16 cellular contexts compared by ENCODE assay signal in the genomic region with DNA sequence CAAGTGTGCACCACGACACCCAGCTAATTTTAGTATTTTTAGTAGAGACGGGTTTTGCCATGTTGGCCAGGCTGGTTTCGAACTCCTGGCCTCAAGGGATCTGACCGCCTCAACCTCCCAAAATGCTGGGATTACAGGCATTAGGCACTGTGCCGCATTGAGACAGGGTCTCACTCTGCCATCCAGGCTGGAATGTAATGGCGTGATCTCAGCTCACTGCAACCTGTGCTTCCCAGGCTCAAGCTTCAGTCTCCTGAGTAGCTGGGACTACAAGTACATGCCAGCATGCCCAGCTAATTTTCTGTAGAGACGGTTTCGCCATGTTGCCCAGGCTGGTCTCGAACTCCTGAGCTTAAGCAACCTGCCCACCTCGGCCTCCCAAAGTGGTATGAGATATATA. TPM values are rescaled to one million over a fixed set of nuclear protein-coding genes. Genes with fewer than 3 reads are reported as not detected.
A peak's percentile ranks its signal among the peaks of the same experiment; 100 is the strongest.
DNase-seq lines count a peak whose midpoint lies in the region; ATAC-seq and TF ChIP-seq lines count a peak whose summit lies in the region.
"Had no signal": no experiment of that assay in that cellular context is flagged by ENCODE, and none has a peak within 500 bp of the region (broad histone marks: within the 10 kb centered on the region; RNA-seq: fewer than 3 reads in every experiment).

No MANE protein-coding gene starts in this region.

- TF ChIP-seq CTCF in H9 (conservative IDR thresholded peaks at IDR 0.05) (no peak), BE2C (IDR thresholded peaks at IDR 0.05; ENCODE audit: low read depth, low read length) (no peak)

- H4K5ac ChIP-seq in H9 (ENCODE audit: insufficient read length, low read depth, low read length): no peak overlapping the region

- CTCF ChIA-PET in activated CD8-positive, alpha-beta memory T cell treated with anti-CD3 and anti-CD28 coated beads, Interleukin-2, amount 10 ng/mL, durations not matched to agents 7 days and 5 days (lab: Charles Lee): interaction anchor here (2.4 kb wide), 1 partner anchor 39 kb away, joined by 11 read pairs; no protein-coding TSS in a partner anchor

- peaks cover 30 to 31% of the 10 kb centered on the region in 2 experiments for H3K9me3 Mint-ChIP-seq in H9
- H3K9me3 Mint-ChIP-seq in activated CD8-positive, alpha-beta memory T cell treated with anti-CD3 and anti-CD28 coated beads, Interleukin-2, amount 10 ng/mL, durations not matched to agents 7 days and 5 days (ENCODE audit: low read depth): peaks cover 8% of the 10 kb centered on the region
- H3K9me3 Mint-ChIP-seq: CD4-positive, alpha-beta T cell had no signal

- no peak overlapping the region for H3K27ac Mint-ChIP-seq in H9
- H3K27ac Mint-ChIP-seq in activated CD8-positive, alpha-beta memory T cell treated with anti-CD3 and anti-CD28 coated beads, Interleukin-2, amount 10 ng/mL, durations not matched to agents 7 days and 5 days: no peak overlapping the region
- H3K27ac Mint-ChIP-seq: CD4-positive, alpha-beta T cell; IgD-negative memory B cell had no signal

- no peak overlapping the region for H3K27ac ChIP-seq in H9 (ENCODE audit: insufficient read length, low read depth, low read length)
- H3K27ac ChIP-seq: C4-2B had no signal

- H2BK15ac ChIP-seq in H9 (ENCODE audit: low read depth, low read length): no peak overlapping the region

- H3K4me1 Mint-ChIP-seq in H9: peaks cover 0 to 2% of the 10 kb centered on the region in 2 experiments; a peak in 1 of 4 replicates
- H3K4me1 Mint-ChIP-seq in activated CD8-positive, alpha-beta memory T cell treated with anti-CD3 and anti-CD28 coated beads, Interleukin-2, amount 10 ng/mL, durations not matched to agents 7 days and 5 days: no peaks in the 10 kb centered on the region
- H3K4me1 Mint-ChIP-seq: IgD-negative memory B cell had no signal

- H3K79me1 ChIP-seq in H9 (ENCODE audit: insufficient read depth, low read depth, low read length, poor library complexity, severe bottlenecking): no peaks in the 10 kb centered on the region

- H4K91ac ChIP-seq in H9 (ENCODE audit: insufficient read length, low read depth, low read length): no peak overlapping the region

- no peaks in the 10 kb centered on the region for H3K79me2 ChIP-seq in H9 (ENCODE audit: insufficient read depth, low read length)

- intact Hi-C loops in Right ventricle myocardium inferior (cut with DNase I): no loop called here

- H3K56ac ChIP-seq in H9 (ENCODE audit: insufficient read length, low read depth, low read length): no peak overlapping the region

- H3K18ac ChIP-seq in H9 (ENCODE audit: insufficient read length, low read depth, low read length): no peak overlapping the region

- no peak overlapping the region for H2BK12ac ChIP-seq in H9 (ENCODE audit: insufficient read length, low read depth, low read length)

- H4K20me1 ChIP-seq in H9 (ENCODE audit: control insufficient read depth, insufficient read depth, insufficient read length): no peaks in the 10 kb centered on the region

- H3K27me3 Mint-ChIP-seq in H9 (ENCODE audit: low read depth): peaks cover 17% of the 10 kb centered on the region
- H3K27me3 Mint-ChIP-seq in activated CD8-positive, alpha-beta memory T cell treated with anti-CD3 and anti-CD28 coated beads, Interleukin-2, amount 10 ng/mL, durations not matched to agents 7 days and 5 days: peaks cover 20% of the 10 kb centered on the region
- H3K27me3 Mint-ChIP-seq: CD4-positive, alpha-beta T cell had no signal

- H3K36me3 ChIP-seq in BE2C: no peaks in the 10 kb centered on the region

- H3K4ac ChIP-seq in H9 (ENCODE audit: low read depth, low read length): no peak overlapping the region

- no peak overlapping the region for H4K8ac ChIP-seq in H9 (replicated peaks; ENCODE audit: insufficient read length, low read depth, low read length)

- no peak overlapping the region for H2AK5ac ChIP-seq in H9 (ENCODE audit: insufficient read length, low read length)

- DNase-seq in H9: peak; percentile 4
- DNase-seq in activated CD8-positive, alpha-beta memory T cell treated with anti-CD3 and anti-CD28 coated beads, Interleukin-2, amount 10 ng/mL, durations not matched to agents 7 days and 5 days: peak; percentile 28
- DNase-seq in mesenteric fat pad (ENCODE audit: low spot score): peak; percentile 49
- DNase-seq in ureter (ENCODE audit: low spot score): peak; percentile 17
- DNase-seq in BE2C: no peak
- no peak for DNase-seq in Right ventricle myocardium inferior (ENCODE audit: missing footprints)
- DNase-seq: ACHN; Caco-2; CD4-positive, alpha-beta T cell; GDM1; GOT3; H7 had no signal

- ATAC-seq in activated CD8-positive, alpha-beta memory T cell treated with anti-CD3 and anti-CD28 coated beads, Interleukin-2, amount 10 ng/mL, durations not matched to agents 7 days and 5 days: no peak
- ATAC-seq in Right ventricle myocardium inferior: no peak
- no peak for ATAC-seq in GM18858 (IDR thresholded peaks at IDR 0.05; ENCODE audit: unreplicated experiment)
- ATAC-seq: HepG2 had no signal

- no peak overlapping the region for H3K4me2 ChIP-seq in H9 (ENCODE audit: insufficient read depth, insufficient read length, low read length)

- H3K4me3 Mint-ChIP-seq in H9: no peak overlapping the region
- no peak overlapping the region for H3K4me3 Mint-ChIP-seq in activated CD8-positive, alpha-beta memory T cell treated with anti-CD3 and anti-CD28 coated beads, Interleukin-2, amount 10 ng/mL, durations not matched to agents 7 days and 5 days
- H3K4me3 Mint-ChIP-seq: CD4-positive, alpha-beta T cell; IgD-negative memory B cell had no signal

- no CpG with 5 or more reads among the region's 10 CpGs for WGBS in H9 (ENCODE audit: extremely low coverage, insufficient read length, low lambda C conversion rate)

- H3K14ac ChIP-seq in H9 (ENCODE audit: insufficient read depth, low read length): no peak overlapping the region

- H3K4me3 ChIP-seq in BE2C (ENCODE audit: low read depth, low read length): no peak overlapping the region

- H3K9me3 ChIP-seq in H9 (ENCODE audit: control insufficient read depth, low read depth, low read length) (peaks cover 12% of the 10 kb centered on the region), BE2C (no peaks in the 10 kb centered on the region; the same call in 1 of the 2 replicates)
- H3K9me3 ChIP-seq: Caco-2 had no signal

- H3K4me1 ChIP-seq in H9 (ENCODE audit: insufficient read depth, low read length) (no peaks in the 10 kb centered on the region), BE2C (no peaks in the 10 kb centered on the region)
- H3K4me1 ChIP-seq: Caco-2 had no signal

- peaks cover 0 to 9% (median 4%) of the 10 kb centered on the region in 3 experiments; a peak in 5 of 7 replicates for H3K36me3 Mint-ChIP-seq in H9 (ENCODE audit: insufficient read depth in 1 of 3, low read depth in 3 of 3)
- no peaks in the 10 kb centered on the region for H3K36me3 Mint-ChIP-seq in activated CD8-positive, alpha-beta memory T cell treated with anti-CD3 and anti-CD28 coated beads, Interleukin-2, amount 10 ng/mL, durations not matched to agents 7 days and 5 days
- H3K36me3 Mint-ChIP-seq: IgD-negative memory B cell had no signal

- no peak overlapping the region for H2BK120ac ChIP-seq in H9 (ENCODE audit: low read depth, low read length, poor library complexity, severe bottlenecking)

- H3K23me2 ChIP-seq in H9 (ENCODE audit: insufficient read length, low read depth, low read length, poor library complexity, severe bottlenecking): no peaks in the 10 kb centered on the region

- H2BK20ac ChIP-seq in H9 (ENCODE audit: low read depth, low read length, poor library complexity, severe bottlenecking): no peak overlapping the region

- H2AFZ ChIP-seq in H9 (ENCODE audit: low read length): no peak overlapping the region

- no peak overlapping the region for H3K23ac ChIP-seq in H9 (ENCODE audit: insufficient read length, low read depth, low read length)

- H2BK5ac ChIP-seq in H9 (ENCODE audit: insufficient read length, low read length): no peak overlapping the region

- H3T11ph ChIP-seq in H9 (ENCODE audit: low read length): no peak overlapping the region

- no peaks in the 10 kb centered on the region for H3K27me3 ChIP-seq in H9 (ENCODE audit: insufficient read depth, low read length)
- peaks cover 33% of the 10 kb centered on the region for H3K27me3 ChIP-seq in BE2C

- H3K9ac ChIP-seq in H9 (ENCODE audit: extremely low read depth, insufficient read length, low read length): no peak overlapping the region

RNA-seq across cellular contexts. Expression of a gene that starts 51.6 kb away (rescaled TPM):
- 37.6 and 43.1 TPM in 2 replicates for total RNA-seq in H9 (2021)
- 10 to 100 TPM; 61.2 to 68.2 TPM for total RNA-seq in activated CD8-positive, alpha-beta memory T cell treated with anti-CD3 and anti-CD28 coated beads, Interleukin-2, amount 10 ng/mL, durations not matched to agents 7 days and 5 days
- total RNA-seq in mesenteric fat pad: 46.3 TPM
- 76.0 TPM for total RNA-seq in ureter
- polyA plus RNA-seq in BE2C (2012; ENCODE audit: insufficient read depth, insufficient read length, low read depth): 50.4 TPM
- total RNA-seq in Right ventricle myocardium inferior: 42.0 TPM

Comparison
In these comparisons a context has a peak if more than half of its experiments do, and no peak if none do; other contexts are left out.
1. DNase-seq: peak in H9 (single experiment), activated CD8-positive, alpha-beta memory T cell treated with anti-CD3 and anti-CD28 coated beads, Interleukin-2, amount 10 ng/mL, durations not matched to agents 7 days and 5 days (single experiment), mesenteric fat pad (single experiment) and ureter (single experiment); none in BE2C (single experiment) and Right ventricle myocardium inferior (single experiment).